In the genomic region with DNA sequence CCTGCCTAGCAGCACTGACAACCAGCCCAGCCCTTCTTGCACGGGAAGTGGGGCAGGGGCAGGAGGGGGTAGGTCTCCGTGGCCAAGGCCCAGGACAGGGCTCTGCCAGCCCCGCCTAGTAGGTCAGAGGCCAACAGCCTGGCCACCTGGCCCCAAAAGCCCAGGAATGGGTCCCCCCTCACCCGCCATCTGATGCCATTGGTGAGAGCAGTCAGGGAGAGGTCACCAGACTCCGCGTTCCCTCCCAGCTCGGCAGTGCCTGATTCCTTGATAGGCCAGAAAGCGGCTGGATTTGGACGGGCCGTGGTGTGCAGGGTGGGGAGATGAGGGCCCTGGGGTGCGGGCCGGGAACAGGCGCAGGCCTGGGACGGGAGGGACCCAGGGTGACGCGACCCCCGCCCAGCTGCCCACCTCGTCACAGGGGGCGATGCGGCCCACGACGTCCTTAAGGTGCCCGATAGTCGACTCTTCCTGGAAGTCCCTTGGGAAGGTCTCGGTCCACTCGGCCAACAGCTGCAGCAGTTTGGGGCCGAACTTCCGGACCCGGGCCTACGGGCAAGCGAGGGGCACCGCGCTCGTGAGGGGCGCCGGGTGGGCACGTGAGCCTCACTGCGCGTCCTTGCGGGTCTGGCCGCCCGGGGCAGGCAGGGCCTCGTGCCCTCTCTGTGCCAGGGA, we compare ENCODE assay signal across 1 cellular context.
TF ChIP-seq lines count a peak whose summit lies in the region.

No MANE protein-coding gene starts in this region.

TF ChIP-seq in WTC11, 78 proteins besides CTCF, POLR2A, EP300 and RAD21:
- TF ChIP-seq ELF4 (CRISPR knock-in tag; IDR thresholded peaks at IDR 0.05; ENCODE audit: low read depth) (no peak), FOXP1 (CRISPR knock-in tag; IDR thresholded peaks at IDR 0.05; ENCODE audit: borderline replicate concordance) (0 out of 2 replicates have a peak, but pooled peaks have one; percentile 60)
- TF ChIP-seq, protein P1, sequence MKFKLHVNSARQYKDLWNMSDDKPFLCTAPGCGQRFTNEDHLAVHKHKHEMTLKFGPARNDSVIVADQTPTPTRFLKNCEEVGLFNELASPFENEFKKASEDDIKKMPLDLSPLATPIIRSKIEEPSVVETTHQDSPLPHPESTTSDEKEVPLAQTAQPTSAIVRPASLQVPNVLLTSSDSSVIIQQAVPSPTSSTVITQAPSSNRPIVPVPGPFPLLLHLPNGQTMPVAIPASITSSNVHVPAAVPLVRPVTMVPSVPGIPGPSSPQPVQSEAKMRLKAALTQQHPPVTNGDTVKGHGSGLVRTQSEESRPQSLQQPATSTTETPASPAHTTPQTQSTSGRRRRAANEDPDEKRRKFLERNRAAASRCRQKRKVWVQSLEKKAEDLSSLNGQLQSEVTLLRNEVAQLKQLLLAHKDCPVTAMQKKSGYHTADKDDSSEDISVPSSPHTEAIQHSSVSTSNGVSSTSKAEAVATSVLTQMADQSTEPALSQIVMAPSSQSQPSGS (CRISPR knock-in tag; IDR thresholded peaks at IDR 0.05; ENCODE audit: borderline replicate concordance, low read depth), result no peak
